Comparison of ENCODE assay signal across 8 cellular contexts in genomic region chr17:2054740-2055493, GRCh38. TPM values are rescaled to one million over a fixed set of nuclear protein-coding genes. Genes with fewer than 3 reads are reported as not detected.
DNase-seq lines count a peak whose midpoint lies in the region; ATAC-seq and TF ChIP-seq lines count a peak whose summit lies in the region.

HIC1 (plus strand) TSS chr17:2055103; CDS start chr17:2056691, 1,588 bp downstream.

- peak within 1 kb of the TSS; percentile 100 for H3K4me2 ChIP-seq in BLaER1

- peak within 1 kb of the TSS; percentile 74 for H3K4me3 ChIP-seq in BLaER1
- H3K4me3 ChIP-seq in right atrium auricular region: peak within 1 kb of the TSS; percentile 49 to 67
- peak within 1 kb of the TSS; percentile 74 for H3K4me3 ChIP-seq in psoas muscle

- H3K27me3 ChIP-seq in BLaER1: peaks cover 92% of the 10 kb centered on the region
- peaks cover 0 to 12% of the 10 kb centered on the region in 2 donors for H3K27me3 ChIP-seq in right atrium auricular region
- peaks cover 0 to 13% (median 2%) of the 10 kb centered on the region in 3 donors for H3K27me3 ChIP-seq in psoas muscle (ENCODE audit: insufficient read depth in 3 of 3, low read length in 2 of 3)

- 2% methylated on average over 52 to 87 of the region's 87 CpGs for WGBS in psoas muscle, 3 donors

- TF ChIP-seq CTCF in LNCAP (IDR thresholded peaks at IDR 0.05): peak; percentile 87
- TF ChIP-seq CTCF in right atrium auricular region (IDR thresholded peaks at IDR 0.05): peak; percentile 87 to 100
- peak; percentile 97 for TF ChIP-seq CTCF in psoas muscle (IDR thresholded peaks at IDR 0.05)

- no peak within 1 kb of the TSS; the same call in 1 of the 2 replicates for H3K27ac ChIP-seq in BLaER1
- peak within 1 kb of the TSS; percentile 85 for H3K27ac ChIP-seq in right atrium auricular region
- H3K27ac ChIP-seq in psoas muscle: peak within 1 kb of the TSS; percentile 62

- H3K36me3 ChIP-seq in BLaER1 (peaks cover 12% of the 10 kb centered on the region; the same call in 1 of the 2 replicates), right atrium auricular region (peaks cover 5% of the 10 kb centered on the region), psoas muscle (ENCODE audit: insufficient read depth in 1 of 2, low read depth in 1 of 2) (peaks cover 0 to 9% of the 10 kb centered on the region in 2 donors)

- H3K9ac ChIP-seq in BLaER1: peak within 1 kb of the TSS; percentile 61

- peaks cover 69% of the 10 kb centered on the region for H4K20me1 ChIP-seq in BLaER1

- no peaks in the 10 kb centered on the region for H3K9me3 ChIP-seq in BLaER1
- H3K9me3 ChIP-seq in right atrium auricular region: no peaks in the 10 kb centered on the region
- no peaks in the 10 kb centered on the region for H3K9me3 ChIP-seq in psoas muscle

- DNase-seq in amygdala (lab: John Stamatoyannopoulos, UW) (peak in 31 of 56 donors; percentile 15 to 74 (median 41)), right atrium auricular region (ENCODE audit: low spot score) (no peak), psoas muscle (peak; percentile 81 to 90)

- H3K4me1 ChIP-seq in BLaER1 (peaks cover 69% of the 10 kb centered on the region), right atrium auricular region (peaks cover 0 to 77% of the 10 kb centered on the region in 2 donors), psoas muscle (peaks cover 6% of the 10 kb centered on the region)

- peak; percentile 26 for ATAC-seq in GM19397 (IDR thresholded peaks at IDR 0.05; ENCODE audit: unreplicated experiment)
- peak; percentile 72 to 83 (median 78) for ATAC-seq in psoas muscle
- no peak for ATAC-seq in GM21526 (IDR thresholded peaks at IDR 0.05; ENCODE audit: low FRiP score, unreplicated experiment)

- intact Hi-C loops in T-helper 2 cell treated with Interferon-gamma antibody and Interleukin-4, amounts not matched to agents 100 ng/mL and 5 ng/mL, for 36 hours (cut with micrococcal nuclease): loop anchor here (1.0 to 2.0 kb wide), 5 partner anchors 16 to 298 kb away; partner anchors contain the start of genes SGSM2 and TSR1
- intact Hi-C loops in psoas muscle (cut with DNase I): loop anchor here (1.0 to 2.0 kb wide), 4 partner anchors 189 to 228 kb away; no protein-coding TSS in a partner anchor

RNA-seq across cellular contexts. Expression of gene HIC1, which starts in this region (rescaled TPM):
- 65.7 and 66.8 TPM in 2 replicates for total RNA-seq in T-helper 2 cell treated with Interferon-gamma antibody and Interleukin-4, amounts not matched to agents 100 ng/mL and 5 ng/mL, for 36 hours
- total RNA-seq in right atrium auricular region (10 to 100 TPM; 15.5 to 18.0 TPM), psoas muscle (10 to 100 TPM in 1 of 4 donors, 1 to 10 TPM in 3; 4.3 to 12.6 (median 9.4) TPM)
- 1 to 10 TPM; 2.0 to 3.5 (median 2.1) TPM for polyA plus RNA-seq in psoas muscle
